Comparison of ENCODE assay signal across 18 cellular contexts in genomic region chr14:63345826-63346225, GRCh38.
A peak's percentile ranks its signal among the peaks of the same experiment; 100 is the strongest.
DNase-seq lines count a peak whose midpoint lies in the region; ATAC-seq, FAIRE-seq and TF ChIP-seq lines count a peak whose summit lies in the region.
"Had no signal": no experiment of that assay in that cellular context is flagged by ENCODE, and none has a peak within 500 bp of the region (broad histone marks: within the 10 kb centered on the region; RNA-seq: fewer than 3 reads in every experiment).

No MANE protein-coding gene starts in this region.

- no peak for TF ChIP-seq CTCF in GM20000 (IDR thresholded peaks at IDR 0.05; ENCODE audit: extremely low read depth, missing control alignments)

- peak; percentile 96 for FAIRE-seq in islet of Langerhans (lab: Jason Lieb, UNC)
- FAIRE-seq: D721Med, K562 had no signal

- ATAC-seq in GM21528 (IDR thresholded peaks at IDR 0.05; ENCODE audit: low FRiP score, unreplicated experiment) (no peak), GM19463 (IDR thresholded peaks at IDR 0.05; ENCODE audit: unreplicated experiment) (no peak)
- ATAC-seq: CD8-positive, alpha-beta T cell; K562; Panc1; T-cell had no signal

- DNase-seq in DMS153 (lab: John Stamatoyannopoulos, UW) (peak; percentile 38), DMS153 treated with DMSO at 0.1 percent for 48 hours (lab: John Stamatoyannopoulos, UW; ENCODE audit: unreplicated experiment) (no peak), NCI-H1417 (lab: John Stamatoyannopoulos, UW) (peak; percentile 66 to 94 (median 69)), NCI-H69 (lab: John Stamatoyannopoulos, UW) (peak; percentile 72), GM20000 (ENCODE audit: low spot score) (no peak)
- DNase-seq: CD8-positive, alpha-beta T cell; H9; NCI-H2029; NCI-H2227 treated with DMSO at 0.1 percent for 48 hours; NCI-H774; T-cell; T-helper 9 cell had no signal

Comparison
In these comparisons a context has a peak if more than half of its experiments do, and no peak if none do; other contexts are left out.
1. DNase-seq: peak in DMS153 (single experiment), NCI-H1417 (3 of 3) and NCI-H69 (single experiment); none in DMS153 treated with DMSO at 0.1 percent for 48 hours (single experiment) and GM20000 (single experiment).